ENCODE assay signal across 15 cellular contexts in genomic region chr1:203362561-203363055, GRCh38. TPM values are rescaled to one million over a fixed set of nuclear protein-coding genes. Genes with fewer than 3 reads are reported as not detected.
A peak's percentile ranks its signal among the peaks of the same experiment; 100 is the strongest.
DNase-seq lines count a peak whose midpoint lies in the region; ATAC-seq and TF ChIP-seq lines count a peak whose summit lies in the region.
"Had no signal": no experiment of that assay in that cellular context is flagged by ENCODE, and none has a peak within 500 bp of the region (broad histone marks: within the 10 kb centered on the region; RNA-seq: fewer than 3 reads in every experiment).

No MANE protein-coding gene starts in this region.

- H3K27ac Mint-ChIP-seq in brain = peak overlapping the region; percentile 37 to 98 (median 84)
- peak overlapping the region; percentile 47 for H3K27ac Mint-ChIP-seq in stimulated activated memory B cell treated with anti-CD40 and anti-IgM and Interleukin-4, amounts not matched to agents 10 μg/mL and 1 μg/mL and 100 μg/mL, for 72 hours
- H3K27ac Mint-ChIP-seq: activated naive CD8-positive, alpha-beta T cell treated with anti-CD3 and anti-CD28 coated beads for 36 hours; activated T-cell treated with anti-CD3 and anti-CD28 coated beads, Interleukin-2, amount 50 U/mL, for 72 hours had no signal

- DNase-seq in NCI-H1092 (lab: John Stamatoyannopoulos, UW) (peak; percentile 73), NCI-H2107 (lab: John Stamatoyannopoulos, UW) (peak; percentile 54), OCI-M2 (lab: John Stamatoyannopoulos, UW; ENCODE audit: unreplicated experiment) (no peak), COR-L47 (lab: John Stamatoyannopoulos, UW) (no peak)
- DNase-seq: activated naive CD8-positive, alpha-beta T cell treated with anti-CD3 and anti-CD28 coated beads for 36 hours; activated T-cell treated with anti-CD3 and anti-CD28 coated beads, Interleukin-2, amount 50 U/mL, for 72 hours; body of pancreas; Calu3; KG1; right cardiac atrium; SK-N-SH; stimulated activated CD4-positive, alpha-beta T cell treated with anti-CD3 and anti-CD28 coated beads, Interleukin-15, amount 100 ng/mL, for 24 hours had no signal

- ATAC-seq in stimulated activated memory B cell treated with anti-CD40 and anti-IgM and Interleukin-4, amounts not matched to agents 10 μg/mL and 1 μg/mL and 100 μg/mL, for 72 hours = no peak
- ATAC-seq in HG03457 (IDR thresholded peaks at IDR 0.05; ENCODE audit: unreplicated experiment) = no peak
- ATAC-seq: activated T-cell treated with anti-CD3 and anti-CD28 coated beads, Interleukin-2, amount 50 U/mL, for 72 hours; body of pancreas; right cardiac atrium had no signal

- peaks cover 0 to 6% (median 0%) of the 10 kb centered on the region in 5 experiments for H3K9me3 Mint-ChIP-seq in brain
- no peaks in the 10 kb centered on the region for H3K9me3 Mint-ChIP-seq in stimulated activated memory B cell treated with anti-CD40 and anti-IgM and Interleukin-4, amounts not matched to agents 10 μg/mL and 1 μg/mL and 100 μg/mL, for 72 hours
- H3K9me3 Mint-ChIP-seq: activated naive CD8-positive, alpha-beta T cell treated with anti-CD3 and anti-CD28 coated beads for 36 hours; activated T-cell treated with anti-CD3 and anti-CD28 coated beads, Interleukin-2, amount 50 U/mL, for 72 hours had no signal

- H3K4me1 Mint-ChIP-seq in brain = peaks cover 51% of the 10 kb centered on the region
- H3K4me1 Mint-ChIP-seq in stimulated activated memory B cell treated with anti-CD40 and anti-IgM and Interleukin-4, amounts not matched to agents 10 μg/mL and 1 μg/mL and 100 μg/mL, for 72 hours = peaks cover 22% of the 10 kb centered on the region
- H3K4me1 Mint-ChIP-seq: activated naive CD8-positive, alpha-beta T cell treated with anti-CD3 and anti-CD28 coated beads for 36 hours had no signal

- peak overlapping the region in 1 of 5 experiments; percentile 49 for H3K4me3 Mint-ChIP-seq in brain
- H3K4me3 Mint-ChIP-seq in stimulated activated memory B cell treated with anti-CD40 and anti-IgM and Interleukin-4, amounts not matched to agents 10 μg/mL and 1 μg/mL and 100 μg/mL, for 72 hours = no peak overlapping the region
- H3K4me3 Mint-ChIP-seq: activated naive CD8-positive, alpha-beta T cell treated with anti-CD3 and anti-CD28 coated beads for 36 hours; activated T-cell treated with anti-CD3 and anti-CD28 coated beads, Interleukin-2, amount 50 U/mL, for 72 hours had no signal

- H3K36me3 Mint-ChIP-seq in brain = no peaks in the 10 kb centered on the region
- no peaks in the 10 kb centered on the region for H3K36me3 Mint-ChIP-seq in stimulated activated memory B cell treated with anti-CD40 and anti-IgM and Interleukin-4, amounts not matched to agents 10 μg/mL and 1 μg/mL and 100 μg/mL, for 72 hours
- H3K36me3 Mint-ChIP-seq: activated naive CD8-positive, alpha-beta T cell treated with anti-CD3 and anti-CD28 coated beads for 36 hours had no signal

- TF ChIP-seq CTCF in brain (conservative IDR thresholded peaks at IDR 0.05) = no peak

- H3K27me3 Mint-ChIP-seq in brain = peaks cover 18% of the 10 kb centered on the region
- H3K27me3 Mint-ChIP-seq in stimulated activated memory B cell treated with anti-CD40 and anti-IgM and Interleukin-4, amounts not matched to agents 10 μg/mL and 1 μg/mL and 100 μg/mL, for 72 hours = peaks cover 8% of the 10 kb centered on the region

RNA-seq across cellular contexts. Expression of gene FMOD, which starts 11.7 kb away (rescaled TPM):
- polyA plus RNA-seq in brain (ENCODE audit: insufficient read depth, low read depth, low replicate concordance) = 7.9 TPM
- polyA plus RNA-seq: SK-N-SH had no signal

RNA-seq across cellular contexts. Expression of gene BTG2, which starts 57.3 kb away (rescaled TPM):
- 117 TPM for polyA plus RNA-seq in brain (ENCODE audit: insufficient read depth, low read depth, low replicate concordance)

Comparison
In these comparisons a context has a peak if more than half of its experiments do, and no peak if none do; other contexts are left out.
1. DNase-seq: peak in NCI-H1092 (single experiment) and NCI-H2107 (single experiment); none in OCI-M2 (single experiment) and COR-L47 (single experiment).